ENCODE assay signal across 18 cellular contexts in genomic region chr20:1332749-1333300, GRCh38. TPM values are rescaled to one million over a fixed set of nuclear protein-coding genes. Genes with fewer than 3 reads are reported as not detected.
DNase-seq lines count a peak whose midpoint lies in the region; ATAC-seq and TF ChIP-seq lines count a peak whose summit lies in the region.
"Had no signal": no experiment of that assay in that cellular context is flagged by ENCODE, and none has a peak within 500 bp of the region (broad histone marks: within the 10 kb centered on the region; RNA-seq: fewer than 3 reads in every experiment).

No MANE protein-coding gene starts in this region.

- peaks cover 9% of the 10 kb centered on the region; the same call in 1 of the 2 replicates for H3K36me3 ChIP-seq in IMR-90 (ENCODE audit: control insufficient read depth, insufficient read depth, low read length)
- no peaks in the 10 kb centered on the region for H3K36me3 ChIP-seq in gastrocnemius medialis

- H2BK15ac ChIP-seq in IMR-90 (ENCODE audit: low read depth, low read length), result no peak overlapping the region

- no peak overlapping the region for H3K14ac ChIP-seq in IMR-90 (replicated peaks; ENCODE audit: low read depth, low read length)

- no peak overlapping the region for H2BK20ac ChIP-seq in IMR-90 (ENCODE audit: low read depth, low read length)

- H3K18ac ChIP-seq in IMR-90 (ENCODE audit: low read depth, low read length), result no peak overlapping the region

- no peak overlapping the region for H3K9ac ChIP-seq in IMR-90 (ENCODE audit: low read depth, low read length)

- no peak for TF ChIP-seq RAD21 in IMR-90 (IDR thresholded peaks at IDR 0.05; ENCODE audit: low read length)

- no peak overlapping the region for H2AK5ac ChIP-seq in IMR-90 (ENCODE audit: low read depth, low read length)

- H3K23ac ChIP-seq in IMR-90 (ENCODE audit: low read depth, low read length), result no peak overlapping the region; the same call in 1 of the 2 replicates

- WGBS in IMR-90 (ENCODE audit: extremely low coverage in 2 of 2, insufficient read length in 1 of 2), 2 experiments, result 80% methylated on average over 1 of the region's 2 CpGs; no CpG with 5 or more reads in 1 of the 2 experiments

- H2AK9ac ChIP-seq in IMR-90 (replicated peaks; ENCODE audit: low read depth, low read length, poor library complexity), result no peak overlapping the region

- H3K36me3 Mint-ChIP-seq in T-helper 2 cell treated with Interferon-gamma antibody and Interleukin-4, amounts not matched to agents 5 μg/mL and 100 μg/mL, for 36 hours (ENCODE audit: low read depth), result peaks cover 26% of the 10 kb centered on the region

- peaks cover 56% of the 10 kb centered on the region for H3K4me1 Mint-ChIP-seq in T-helper 2 cell treated with Interferon-gamma antibody and Interleukin-4, amounts not matched to agents 5 μg/mL and 100 μg/mL, for 36 hours (ENCODE audit: low read depth)

- H3K27ac ChIP-seq in IMR-90 (ENCODE audit: insufficient read depth, low read length) (no peak overlapping the region), dorsolateral prefrontal cortex (peak overlapping the region in 52 of 59 donors; percentile 3 to 100 (median 61)), gastrocnemius medialis (peak overlapping the region; percentile 93 to 99 (median 97))
- H3K27ac ChIP-seq: 22Rv1, C4-2B, HL-60 had no signal

- H4K8ac ChIP-seq in IMR-90 (ENCODE audit: low read depth in 2 of 2, low read length in 2 of 2), result no peak overlapping the region

- H2BK120ac ChIP-seq in IMR-90 (ENCODE audit: low read depth, low read length), result no peak overlapping the region

- CTCF ChIA-PET in IMR-90 (lab: Yijun Ruan, JAX) (no interaction called here), HEK293T (lab: Yijun Ruan, JAX) (interaction anchor here (1.1 kb wide), 1 partner anchor 104 kb away, joined by 4 read pairs; no protein-coding TSS in a partner anchor)

- peak overlapping the region; percentile 7 for H2AFZ ChIP-seq in IMR-90 (replicated peaks; ENCODE audit: low read length, poor library complexity)

- ATAC-seq in IMR-90 (ENCODE audit: low read depth), result no peak
- ATAC-seq in gastrocnemius medialis, result no peak
- ATAC-seq: naive thymus-derived CD4-positive, alpha-beta T cell had no signal

- H3K4me1 ChIP-seq in IMR-90 (ENCODE audit: control insufficient read depth, insufficient read depth, low read length), result peaks cover 15% of the 10 kb centered on the region
- H3K4me1 ChIP-seq in gastrocnemius medialis, result peaks cover 50 to 62% of the 10 kb centered on the region in 2 donors

- no TSS peak for BruUV-seq in IMR-90 (replicated peaks; lab: Mats Ljungman, UMichigan)

- no peak for TF ChIP-seq CTCF in IMR-90 (conservative IDR thresholded peaks at IDR 0.05; ENCODE audit: low read depth, low read length)
- TF ChIP-seq CTCF in dorsolateral prefrontal cortex (IDR thresholded peaks at IDR 0.05 in 54 of 56, conservative IDR thresholded peaks at IDR 0.05 in 2 of 56; ENCODE audit: low read depth in 1 of 56, partially characterized antibody in 56 of 56), result no peak
- TF ChIP-seq CTCF in gastrocnemius medialis (IDR thresholded peaks at IDR 0.05 in 4 of 5, conservative IDR thresholded peaks at IDR 0.05 in 1 of 5), result no peak
- no peak for TF ChIP-seq CTCF in GM10266 (IDR thresholded peaks at IDR 0.05; ENCODE audit: control insufficient read depth, insufficient read depth, low read depth, missing control alignments)

- H3K9me3 ChIP-seq in IMR-90 (ENCODE audit: control insufficient read depth, insufficient read depth, low read length) (no peaks in the 10 kb centered on the region), gastrocnemius medialis (no peaks in the 10 kb centered on the region)

- H3K27me3 ChIP-seq in IMR-90 (ENCODE audit: control insufficient read depth, insufficient read depth, low read length), result no peaks in the 10 kb centered on the region
- no peaks in the 10 kb centered on the region for H3K27me3 ChIP-seq in dorsolateral prefrontal cortex
- no peaks in the 10 kb centered on the region for H3K27me3 ChIP-seq in gastrocnemius medialis

- H4K91ac ChIP-seq in IMR-90 (ENCODE audit: insufficient read depth, low read depth, low read length), result no peak overlapping the region

- no peak overlapping the region for H3K4me3 Mint-ChIP-seq in T-helper 2 cell treated with Interferon-gamma antibody and Interleukin-4, amounts not matched to agents 5 μg/mL and 100 μg/mL, for 36 hours
- H3K4me3 Mint-ChIP-seq: naive thymus-derived CD4-positive, alpha-beta T cell had no signal

- H3K79me1 ChIP-seq in IMR-90 (ENCODE audit: low read depth in 1 of 2, low read length in 2 of 2), result peaks cover 51 to 90% of the 10 kb centered on the region in 2 experiments

- H3K4ac ChIP-seq in IMR-90 (ENCODE audit: low read depth, low read length), result no peak overlapping the region

- intact Hi-C loops in IMR-90 (cut with micrococcal nuclease), result no loop called here
- intact Hi-C loops in dorsolateral prefrontal cortex (cut with DNase I), result no loop called here
- intact Hi-C loops in gastrocnemius medialis (cut with DNase I; ENCODE audit: low total_unique reads), result no loop called here

- peak; percentile 3 for DNase-seq in T-helper 2 cell treated with Interferon-gamma antibody and Interleukin-4, amounts not matched to agents 5 μg/mL and 100 μg/mL, for 36 hours (ENCODE audit: low spot score)
- DNase-seq in T-helper 2 cell (no peak), IMR-90 (no peak), dorsolateral prefrontal cortex (peak in 1 of 10 donors; percentile 6), gastrocnemius medialis (no peak), GM10266 (ENCODE audit: extremely low spot score) (no peak), NCI-H82 (lab: John Stamatoyannopoulos, UW) (no peak), HEK293T (ENCODE audit: extremely low spot score) (no peak)
- DNase-seq: activated CD4-positive, CD25-positive, alpha-beta regulatory T cell treated with anti-CD3 and anti-CD28 coated beads, Interleukin-2, amount 50 U/mL, for 72 hours; activated effector memory CD4-positive, alpha-beta T cell treated with Interleukin-2 at 50 U/mL for 16 hours; hippocampal formation; naive thymus-derived CD4-positive, alpha-beta T cell; NCI-H1417; SHP77 had no signal

- no peak overlapping the region for H3K4me2 ChIP-seq in IMR-90 (ENCODE audit: low read depth, low read length)

- POLR2A ChIA-PET in IMR-90 (lab: Charles Lee; ENCODE audit: unreplicated experiment) (no interaction called here), HEK293T (lab: Yijun Ruan, JAX) (no interaction called here)

- no peak overlapping the region for H2BK5ac ChIP-seq in IMR-90 (ENCODE audit: low read depth, low read length, poor library complexity, severe bottlenecking)

- peak overlapping the region; percentile 49 for H3K27ac Mint-ChIP-seq in T-helper 2 cell treated with Interferon-gamma antibody and Interleukin-4, amounts not matched to agents 5 μg/mL and 100 μg/mL, for 36 hours
- H3K27ac Mint-ChIP-seq: progenitor cell of endocrine pancreas had no signal

- no peak overlapping the region for H4K5ac ChIP-seq in IMR-90 (ENCODE audit: low read depth, low read length)

- no peak for TF ChIP-seq POLR2A in IMR-90 (IDR thresholded peaks at IDR 0.05; ENCODE audit: low read depth, low read length)
- TF ChIP-seq POLR2A in gastrocnemius medialis (IDR thresholded peaks at IDR 0.05), result peak in 1 of 2 donors; percentile 12

- no peak overlapping the region for H3K56ac ChIP-seq in IMR-90 (ENCODE audit: extremely low read depth, insufficient read depth, low read length)

- peaks cover 11% of the 10 kb centered on the region for H4K20me1 ChIP-seq in IMR-90 (ENCODE audit: insufficient read depth, low read length)

- no peaks in the 10 kb centered on the region for H3K27me3 Mint-ChIP-seq in T-helper 2 cell treated with Interferon-gamma antibody and Interleukin-4, amounts not matched to agents 5 μg/mL and 100 μg/mL, for 36 hours (ENCODE audit: low read depth)
- H3K27me3 Mint-ChIP-seq: naive thymus-derived CD4-positive, alpha-beta T cell; progenitor cell of endocrine pancreas had no signal

- dilution Hi-C loops in IMR-90 (cut with HindIII; ENCODE audit: low sequenced_read_pairs, unreplicated experiment), result no loop called here

- H3K9me1 ChIP-seq in IMR-90 (ENCODE audit: insufficient read depth, low read length), result peaks cover 44% of the 10 kb centered on the region

- H3K4me3 ChIP-seq in IMR-90 (ENCODE audit: insufficient read depth, low read depth, low read length), result no peak overlapping the region
- no peak overlapping the region for H3K4me3 ChIP-seq in dorsolateral prefrontal cortex
- no peak overlapping the region for H3K4me3 ChIP-seq in gastrocnemius medialis

- H3K9me3 Mint-ChIP-seq in T-helper 2 cell treated with Interferon-gamma antibody and Interleukin-4, amounts not matched to agents 5 μg/mL and 100 μg/mL, for 36 hours, result no peaks in the 10 kb centered on the region
- H3K9me3 Mint-ChIP-seq: naive thymus-derived CD4-positive, alpha-beta T cell had no signal

- in situ Hi-C loops in IMR-90 (cut with MboI; ENCODE audit: low sequenced_read_pairs) (loop anchor here (25.0 kb wide), 1 partner anchor 504 kb away; no protein-coding TSS in a partner anchor), gastrocnemius medialis (cut with MboI; ENCODE audit: low sequenced_read_pairs in 4 of 4) (loop anchor here in 2 of 4 donors (5.0 to 10.0 kb wide), 2 partner anchors 52 to 54 kb away; no protein-coding TSS in a partner anchor)

TF ChIP-seq in IMR-90, 13 proteins besides CTCF, POLR2A, EP300 and RAD21 (continues in another document):
- TF ChIP-seq MAFK (IDR thresholded peaks at IDR 0.05; ENCODE audit: low read depth, low read length), result no peak
- TF ChIP-seq NFE2L2 (IDR thresholded peaks at IDR 0.05; ENCODE audit: low read depth, low read length), result no peak
- TF ChIP-seq MAZ (IDR thresholded peaks at IDR 0.05; ENCODE audit: borderline replicate concordance, low read depth, low read length), result no peak
- no peak for TF ChIP-seq RFX5 (IDR thresholded peaks at IDR 0.05; ENCODE audit: low read depth, low read length)
- no peak for TF ChIP-seq SMC3 (IDR thresholded peaks at IDR 0.05; ENCODE audit: low read depth, low read length)

TF ChIP-seq in HEK293T, 16 proteins besides CTCF, POLR2A, EP300 and RAD21 (continues in another document):
- TF ChIP-seq NFRKB (IDR thresholded peaks at IDR 0.05) (no peak), ZNF384 (IDR thresholded peaks at IDR 0.05) (no peak), LEF1 (IDR thresholded peaks at IDR 0.05; ENCODE audit: borderline replicate concordance) (no peak), SP1 (IDR thresholded peaks at IDR 0.05) (no peak), FOXA1 (IDR thresholded peaks at IDR 0.05) (no peak), BHLHE40 (IDR thresholded peaks at IDR 0.05; ENCODE audit: borderline replicate concordance) (no peak), CTBP1 (IDR thresholded peaks at IDR 0.05; ENCODE audit: borderline replicate concordance) (no peak)

RNA-seq across cellular contexts. Expression of gene SDCBP2, which starts 3.9 kb away (rescaled TPM):
- 0.54 and 0.83 TPM in 2 replicates for total RNA-seq in IMR-90 (2012; rRNA removed)
- 1.3 TPM in 2 replicates for polyA plus RNA-seq in IMR-90 (2012; rRNA removed)
- 1.5 and 1.6 TPM in 2 replicates for polyA plus RNA-seq in IMR-90 (2012; cell fraction: cytosol; rRNA removed)
- polyA plus RNA-seq in IMR-90 (2012; cell fraction: nucleus; rRNA removed; ENCODE audit: low replicate concordance), result 2.5 and 4.1 TPM in 2 replicates
- 10 to 100 TPM in 118 of 120 experiments, 1 to 10 TPM in 2; 6.5 to 34.6 (median 21.2) TPM for total RNA-seq in dorsolateral prefrontal cortex
- 1 to 10 TPM; 1.3 to 2.9 (median 2.1) TPM for total RNA-seq in gastrocnemius medialis
